12 cellular contexts compared by ENCODE assay signal in genomic region chr17:17355426-17355825, GRCh38. TPM values are rescaled to one million over a fixed set of nuclear protein-coding genes. Genes with fewer than 3 reads are reported as not detected.
DNase-seq lines count a peak whose midpoint lies in the region; ATAC-seq, FAIRE-seq and TF ChIP-seq lines count a peak whose summit lies in the region.
"Had no signal": no experiment of that assay in that cellular context is flagged by ENCODE, and none has a peak within 500 bp of the region (broad histone marks: within the 10 kb centered on the region; RNA-seq: fewer than 3 reads in every experiment).

No MANE protein-coding gene starts in this region.

- ATAC-seq in GM18868 (IDR thresholded peaks at IDR 0.05; ENCODE audit: unreplicated experiment), result no peak

- H2AFZ ChIP-seq in neural cell (ENCODE audit: low read depth, low read length), result no peak overlapping the region

- no peaks in the 10 kb centered on the region for H4K20me1 ChIP-seq in neural cell (ENCODE audit: insufficient read depth)

- no peaks in the 10 kb centered on the region for H3F3A ChIP-seq in neural cell (ENCODE audit: insufficient read depth, low read length, poor library complexity, severe bottlenecking)

- TF ChIP-seq RAD21 in neural cell (conservative IDR thresholded peaks at IDR 0.05), result no peak

- no peaks in the 10 kb centered on the region for H3K9me2 ChIP-seq in neural cell (ENCODE audit: insufficient read depth, low read length)

- no peaks in the 10 kb centered on the region for H3K27me3 ChIP-seq in neural cell (ENCODE audit: insufficient read depth, low read depth, low read length)
- H3K27me3 ChIP-seq: breast epithelium had no signal

- H3K9me3 ChIP-seq in neural cell (ENCODE audit: low read length), result no peaks in the 10 kb centered on the region

- H3K4me2 ChIP-seq in neural cell (ENCODE audit: low read length), result no peak overlapping the region

- no peak for TF ChIP-seq CTCF in neural cell (IDR thresholded peaks at IDR 0.05; ENCODE audit: poor library complexity, severe bottlenecking)

- no peak overlapping the region for H3K27ac ChIP-seq in neural cell (ENCODE audit: low read length)
- H3K27ac ChIP-seq: breast epithelium, epithelial cell of prostate, foreskin keratinocyte, tibial nerve had no signal

- no peaks in the 10 kb centered on the region for H3K36me3 ChIP-seq in neural cell (ENCODE audit: insufficient read depth, low read length)
- H3K36me3 ChIP-seq: breast epithelium, tibial nerve had no signal

- no peak for TF ChIP-seq EP300 in neural cell (conservative IDR thresholded peaks at IDR 0.05; ENCODE audit: poor library complexity, severe bottlenecking)

- DNase-seq in NCI-H2081 (lab: John Stamatoyannopoulos, UW), result peak; percentile 32 to 60
- DNase-seq in NCI-H2081 treated with DMSO at 0.1 percent for 48 hours (lab: John Stamatoyannopoulos, UW), result no peak
- peak; percentile 55 for DNase-seq in DMS79 (lab: John Stamatoyannopoulos, UW)
- peak; percentile 43 for DNase-seq in NCI-H69 (lab: John Stamatoyannopoulos, UW)
- DNase-seq in SW480 (ENCODE audit: low spot score), result no peak
- no peak for DNase-seq in urothelium cell line (ENCODE audit: low spot score)

- no peaks in the 10 kb centered on the region for H3K79me2 ChIP-seq in neural cell (replicated peaks; ENCODE audit: insufficient read depth, low read length)

- peak overlapping the region; percentile 22 for H3K9ac ChIP-seq in neural cell (ENCODE audit: low read length)

- H3K4me3 ChIP-seq in neural cell (ENCODE audit: low read length), result no peak overlapping the region
- H3K4me3 ChIP-seq: breast epithelium, tibial nerve had no signal

- FAIRE-seq in urothelium cell line (lab: Jason Lieb, UNC), result no peak

TF ChIP-seq in neural cell, 6 proteins besides CTCF, POLR2A, EP300 and RAD21:
- no peak for TF ChIP-seq POLR2AphosphoS5 (IDR thresholded peaks at IDR 0.05)
- TF ChIP-seq SMC3 (conservative IDR thresholded peaks at IDR 0.05; ENCODE audit: poor library complexity), result no peak
- TF ChIP-seq TAF1 (IDR thresholded peaks at IDR 0.05; ENCODE audit: low read depth), result no peak
- no peak for TF ChIP-seq REST (IDR thresholded peaks at IDR 0.05; ENCODE audit: borderline replicate concordance)
- TF ChIP-seq MXI1 (conservative IDR thresholded peaks at IDR 0.05; ENCODE audit: poor library complexity, severe bottlenecking), result no peak

RNA-seq across cellular contexts. Expression of gene NT5M, which starts 52.3 kb away (rescaled TPM):
- 11.1 and 17.6 TPM in 2 replicates for polyA plus RNA-seq in neural cell
- 4.6 and 9.5 TPM in 2 replicates for polyA minus RNA-seq in neural cell

Comparison
In these comparisons a context has a peak if more than half of its experiments do, and no peak if none do; other contexts are left out.
1. DNase-seq: peak in NCI-H2081 (2 of 2), DMS79 (single experiment) and NCI-H69 (single experiment); none in NCI-H2081 treated with DMSO at 0.1 percent for 48 hours (single experiment), SW480 (single experiment) and urothelium cell line (single experiment).